Comparison of ENCODE assay signal across 9 cellular contexts in the genomic region with DNA sequence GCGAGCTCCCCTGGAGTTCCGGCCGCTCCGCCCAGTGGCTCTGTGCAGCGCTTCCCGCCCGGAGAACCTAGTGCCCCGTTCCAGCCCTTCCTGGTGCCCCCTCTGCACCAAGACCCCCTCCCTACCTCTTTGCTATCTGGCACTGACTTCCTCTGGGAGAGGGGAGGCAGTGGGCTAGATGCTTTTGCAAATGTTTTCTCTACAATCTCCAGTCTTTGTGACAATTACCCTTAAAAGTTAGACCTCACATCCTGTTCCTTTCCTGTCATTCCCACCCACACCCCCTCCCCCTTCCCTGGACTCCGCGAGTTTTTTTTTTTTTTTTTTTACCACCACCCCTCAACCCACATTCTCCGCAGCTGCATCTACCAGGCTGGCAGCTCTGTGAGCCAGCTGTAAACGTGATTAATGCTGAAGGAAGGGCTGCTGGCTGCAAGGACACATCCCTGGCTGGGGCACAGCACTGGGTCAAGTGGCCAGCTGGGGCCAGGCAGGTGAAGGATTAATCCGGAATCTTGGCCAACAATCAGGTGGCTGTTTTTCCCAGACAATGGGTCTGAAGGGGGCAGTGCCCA.
DNase-seq lines count a peak whose midpoint lies in the region; ATAC-seq and TF ChIP-seq lines count a peak whose summit lies in the region.
"Had no signal": no experiment of that assay in that cellular context is flagged by ENCODE, and none has a peak within 500 bp of the region (broad histone marks: within the 10 kb centered on the region; RNA-seq: fewer than 3 reads in every experiment).

No MANE protein-coding gene starts in this region.

- peak overlapping the region in 1 of 4 donors; percentile 18 for H3K27ac ChIP-seq in Peyer's patch
- no peak overlapping the region for H3K27ac ChIP-seq in prostate gland
- H3K27ac ChIP-seq: C4-2B had no signal

- TF ChIP-seq CTCF in Peyer's patch (IDR thresholded peaks at IDR 0.05) (no peak), prostate gland (IDR thresholded peaks at IDR 0.05) (no peak)

- peaks cover 22% of the 10 kb centered on the region for H3K27me3 Mint-ChIP-seq in activated CD8-positive, alpha-beta memory T cell treated with anti-CD3 and anti-CD28 coated beads, Interleukin-2, amount 10 ng/mL, durations not matched to agents 7 days and 5 days
- peaks cover 0 to 4% of the 10 kb centered on the region in 2 donors for H3K27me3 Mint-ChIP-seq in stimulated activated naive B cell treated with anti-CD40 and anti-IgM and Interleukin-4, amounts not matched to agents 10 μg/mL and 1 μg/mL and 100 μg/mL, for 72 hours

- H3K4me3 ChIP-seq in Peyer's patch: peak overlapping the region; percentile 22 to 40 (median 30)
- H3K4me3 ChIP-seq in prostate gland: no peak overlapping the region

- intact Hi-C loops in left cardiac atrium (cut with DNase I) (no loop called here), prostate gland (cut with DNase I) (no loop called here)

- CTCF ChIA-PET in activated CD8-positive, alpha-beta memory T cell treated with anti-CD3 and anti-CD28 coated beads, Interleukin-2, amount 10 ng/mL, durations not matched to agents 7 days and 5 days (lab: Charles Lee): interaction anchor here (1.0 to 1.7 kb wide), 3 partner anchors 29 to 102 kb away, joined by 3 to 4 read pairs (median 4); a partner anchor contains a TSS

- H3K4me1 ChIP-seq in Peyer's patch: peaks cover 0 to 11% (median 5%) of the 10 kb centered on the region in 4 donors
- no peaks in the 10 kb centered on the region for H3K4me1 ChIP-seq in prostate gland (replicated peaks)

- DNase-seq in activated CD8-positive, alpha-beta memory T cell treated with anti-CD3 and anti-CD28 coated beads, Interleukin-2, amount 10 ng/mL, durations not matched to agents 7 days and 5 days: no peak
- DNase-seq in activated CD8-positive, alpha-beta memory T cell treated with anti-CD3 and anti-CD28 coated beads, Interleukin-2, amount 50 U/mL, for 48 hours: no peak
- DNase-seq in Peyer's patch: no peak
- DNase-seq in left cardiac atrium: no peak
- DNase-seq in stimulated activated naive B cell treated with anti-CD40 and anti-IgM and Interleukin-4, amounts not matched to agents 10 μg/mL and 1 μg/mL and 100 μg/mL, for 72 hours: no peak
- no peak for DNase-seq in RKO (ENCODE audit: low spot score)
- DNase-seq in prostate gland (ENCODE audit: low spot score): no peak

- no peaks in the 10 kb centered on the region for H3K36me3 Mint-ChIP-seq in activated CD8-positive, alpha-beta memory T cell treated with anti-CD3 and anti-CD28 coated beads, Interleukin-2, amount 10 ng/mL, durations not matched to agents 7 days and 5 days
- no peaks in the 10 kb centered on the region for H3K36me3 Mint-ChIP-seq in stimulated activated naive B cell treated with anti-CD40 and anti-IgM and Interleukin-4, amounts not matched to agents 10 μg/mL and 1 μg/mL and 100 μg/mL, for 72 hours

- H3K36me3 ChIP-seq in Peyer's patch (no peaks in the 10 kb centered on the region), prostate gland (no peaks in the 10 kb centered on the region)

- peaks cover 16% of the 10 kb centered on the region for H3K4me1 Mint-ChIP-seq in activated CD8-positive, alpha-beta memory T cell treated with anti-CD3 and anti-CD28 coated beads, Interleukin-2, amount 10 ng/mL, durations not matched to agents 7 days and 5 days
- H3K4me1 Mint-ChIP-seq in stimulated activated naive B cell treated with anti-CD40 and anti-IgM and Interleukin-4, amounts not matched to agents 10 μg/mL and 1 μg/mL and 100 μg/mL, for 72 hours: peaks cover 17 to 35% of the 10 kb centered on the region in 2 donors

- peak overlapping the region; percentile 57 for H3K4me3 Mint-ChIP-seq in activated CD8-positive, alpha-beta memory T cell treated with anti-CD3 and anti-CD28 coated beads, Interleukin-2, amount 10 ng/mL, durations not matched to agents 7 days and 5 days
- peak overlapping the region; percentile 85 to 88 for H3K4me3 Mint-ChIP-seq in stimulated activated naive B cell treated with anti-CD40 and anti-IgM and Interleukin-4, amounts not matched to agents 10 μg/mL and 1 μg/mL and 100 μg/mL, for 72 hours

- peaks cover 0 to 4% (median 0%) of the 10 kb centered on the region in 4 donors for H3K9me3 ChIP-seq in Peyer's patch
- H3K9me3 ChIP-seq in prostate gland: no peaks in the 10 kb centered on the region

- no peak for ATAC-seq in activated CD8-positive, alpha-beta memory T cell treated with anti-CD3 and anti-CD28 coated beads, Interleukin-2, amount 10 ng/mL, durations not matched to agents 7 days and 5 days
- peak; percentile 68 to 72 for ATAC-seq in left cardiac atrium
- no peak for ATAC-seq in stimulated activated naive B cell treated with anti-CD40 and anti-IgM and Interleukin-4, amounts not matched to agents 10 μg/mL and 1 μg/mL and 100 μg/mL, for 72 hours (replicated peaks)
- no peak for ATAC-seq in HG03342 (IDR thresholded peaks at IDR 0.05; ENCODE audit: unreplicated experiment)

- no peak overlapping the region for H3K27ac Mint-ChIP-seq in activated CD8-positive, alpha-beta memory T cell treated with anti-CD3 and anti-CD28 coated beads, Interleukin-2, amount 10 ng/mL, durations not matched to agents 7 days and 5 days
- H3K27ac Mint-ChIP-seq in stimulated activated naive B cell treated with anti-CD40 and anti-IgM and Interleukin-4, amounts not matched to agents 10 μg/mL and 1 μg/mL and 100 μg/mL, for 72 hours: peak overlapping the region; percentile 73

- 4% methylated on average over 11 of the region's 13 CpGs for WGBS in prostate gland

- TF ChIP-seq POLR2A in Peyer's patch (IDR thresholded peaks at IDR 0.05) (no peak), prostate gland (IDR thresholded peaks at IDR 0.05) (no peak)

- H3K9me3 Mint-ChIP-seq in activated CD8-positive, alpha-beta memory T cell treated with anti-CD3 and anti-CD28 coated beads, Interleukin-2, amount 10 ng/mL, durations not matched to agents 7 days and 5 days (ENCODE audit: low read depth): no peaks in the 10 kb centered on the region
- no peaks in the 10 kb centered on the region for H3K9me3 Mint-ChIP-seq in stimulated activated naive B cell treated with anti-CD40 and anti-IgM and Interleukin-4, amounts not matched to agents 10 μg/mL and 1 μg/mL and 100 μg/mL, for 72 hours

- H3K27me3 ChIP-seq in Peyer's patch: no peaks in the 10 kb centered on the region
- peaks cover 7% of the 10 kb centered on the region for H3K27me3 ChIP-seq in prostate gland (replicated peaks; ENCODE audit: insufficient read depth)

Comparison
In these comparisons a context has a peak if more than half of its experiments do, and no peak if none do; other contexts are left out.
1. ATAC-seq: peak in left cardiac atrium (2 of 2); none in activated CD8-positive, alpha-beta memory T cell treated with anti-CD3 and anti-CD28 coated beads, Interleukin-2, amount 10 ng/mL, durations not matched to agents 7 days and 5 days (single experiment), stimulated activated naive B cell treated with anti-CD40 and anti-IgM and Interleukin-4, amounts not matched to agents 10 μg/mL and 1 μg/mL and 100 μg/mL, for 72 hours (0 of 2) and HG03342 (single experiment).
2. H3K4me3 ChIP-seq: peak in Peyer's patch (4 of 4); none in prostate gland (0 of 2).